8 cellular contexts compared by ENCODE assay signal in the genomic region with DNA sequence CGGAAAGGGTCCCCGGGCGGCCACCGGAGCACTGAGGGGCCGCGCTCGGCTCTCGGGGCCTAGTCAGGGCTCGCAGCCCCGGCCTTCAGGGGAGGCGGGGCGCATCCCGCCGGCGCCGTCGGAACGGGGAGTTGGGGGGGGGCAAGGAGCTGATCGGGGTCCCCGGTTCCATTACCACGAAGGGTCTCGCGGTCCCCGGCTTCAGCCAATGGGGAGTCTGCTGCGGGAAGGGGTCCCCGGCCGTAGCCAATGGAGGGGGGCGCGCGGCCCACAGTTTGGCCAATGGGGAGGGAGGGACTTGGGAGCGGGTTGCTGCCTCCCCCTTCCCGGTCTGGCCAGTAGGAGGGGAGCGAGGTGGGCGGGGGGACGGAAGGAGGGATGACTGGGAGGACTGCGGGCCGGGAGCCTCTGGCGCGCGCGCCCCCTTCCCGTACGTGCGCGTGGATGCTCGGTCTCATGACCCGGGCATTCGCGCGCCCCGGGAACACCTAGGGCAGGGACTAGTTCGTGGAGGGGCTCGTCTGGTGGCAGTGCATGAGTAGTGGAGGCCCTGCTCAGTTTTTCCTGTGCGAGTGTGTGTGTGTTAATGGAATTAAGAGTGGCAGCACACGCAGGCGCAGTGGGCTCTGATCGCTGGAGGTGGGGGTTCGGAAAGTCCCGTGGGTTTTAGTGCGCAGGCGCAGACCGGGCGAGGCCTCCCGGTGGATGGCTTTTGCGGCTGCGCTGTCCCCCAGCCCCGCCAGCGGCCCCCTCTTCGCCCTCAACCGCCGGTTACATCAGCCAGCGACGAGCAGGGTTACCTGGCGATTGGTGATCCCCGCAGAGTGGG. TPM values are rescaled to one million over a fixed set of nuclear protein-coding genes. Genes with fewer than 3 reads are reported as not detected.
DNase-seq lines count a peak whose midpoint lies in the region; ATAC-seq, FAIRE-seq and TF ChIP-seq lines count a peak whose summit lies in the region.

No MANE protein-coding gene starts in this region.

- under 1% methylated on average over 53 of the region's 75 CpGs for WGBS in HepG2 (ENCODE audit: low lambda C conversion rate)

- H3K9me3 ChIP-seq in HepG2 (ENCODE audit: low read length) = no peaks in the 10 kb centered on the region

- peak overlapping the region; percentile 97 for H3K27ac ChIP-seq in HepG2 (ENCODE audit: extremely low read length, insufficient read depth, low read length)

- no peak overlapping the region for H2AFZ ChIP-seq in HepG2 (ENCODE audit: low read length)

- peak; percentile 96 for DNase-seq in CD1c-positive myeloid dendritic cell (ENCODE audit: extremely low spot score)
- peak; percentile 94 for DNase-seq in NCI-H748 (lab: John Stamatoyannopoulos, UW; ENCODE audit: unreplicated experiment)
- peak; percentile 91 to 94 for DNase-seq in activated CD4-positive, alpha-beta T cell treated with anti-CD3 and anti-CD28 coated beads, Interleukin-2, amount 50 U/mL, for 24 hours (ENCODE audit: low read depth in 1 of 2, low spot score in 1 of 2)
- DNase-seq in dedifferentiated amniotic fluid mesenchymal stem cell (ENCODE audit: extremely low spot score) = peak; percentile 97
- DNase-seq in HepG2 (ENCODE audit: low spot score) = peak; percentile 97
- DNase-seq in stimulated activated CD4-positive, alpha-beta T cell treated with anti-CD3 and anti-CD28 coated beads, Interleukin-2, amount 100 ng/mL, for 4 hours (ENCODE audit: low read depth) = peak; percentile 98

- no TSS peak for BruUV-seq in HepG2 (replicated peaks; lab: Mats Ljungman, UMichigan)

- TF ChIP-seq RAD21 in HepG2 (CRISPR knock-in tag; IDR thresholded peaks at IDR 0.05) = no peak; the same call in 1 of the 2 replicates

- intact Hi-C loops in HepG2 (cut with micrococcal nuclease; ENCODE audit: unreplicated experiment) = loop anchor here (2.0 to 5.0 kb wide), 2 partner anchors 23 to 113 kb away; a partner anchor contains a TSS

- POLR2A ChIA-PET in HepG2 (lab: Yijun Ruan, JAX) = interaction anchor here (0.6 to 5.8 kb wide), 14 partner anchors 8 to 214 kb away, joined by 3 to 85 read pairs (median 12); a partner anchor contains a TSS

- peaks cover 17 to 38% of the 10 kb centered on the region in 2 experiments for H3K36me3 ChIP-seq in HepG2 (replicated peaks in 1 of 2; ENCODE audit: control insufficient read depth in 1 of 2, insufficient read depth in 2 of 2, low read length in 2 of 2)

- CTCF ChIA-PET in HepG2 (lab: Yijun Ruan, JAX; ENCODE audit: low intra/inter-chr PET ratio, low total read pairs) = no interaction called here

- peak in 1 of 2 experiments; percentile 6; a peak in 1 of 4 replicates for TF ChIP-seq EP300 in HepG2 (IDR thresholded peaks at IDR 0.05; ENCODE audit: low read depth in 2 of 2, low read length in 2 of 2)
- peak; percentile 23; the same call in 1 of the 2 replicates for TF ChIP-seq EP300 in HepG2 (CRISPR knock-in tag; IDR thresholded peaks at IDR 0.05; ENCODE audit: borderline replicate concordance)

- peak overlapping the region; percentile 77 to 99 (median 89) for H3K4me3 ChIP-seq in HepG2 (replicated peaks in 1 of 3; ENCODE audit: insufficient read depth in 1 of 3, low read depth in 2 of 3, low read length in 3 of 3)

- ATAC-seq in GM19395 (IDR thresholded peaks at IDR 0.05; ENCODE audit: unreplicated experiment) (peak; percentile 53), HG03565 (IDR thresholded peaks at IDR 0.05; ENCODE audit: unreplicated experiment) (peak; percentile 31), HepG2 (peak; percentile 91)

- in situ Hi-C loops in HepG2 (cut with HindIII; ENCODE audit: extremely low pct_ligation_motif_present, low pct_unique_long_range_greater_than_20kb) = no loop called here

- peak; percentile 30 for FAIRE-seq in HepG2 (lab: Jason Lieb, UNC)

- TF ChIP-seq POLR2A in HepG2 (IDR thresholded peaks at IDR 0.05; ENCODE audit: insufficient read depth in 1 of 2, low read depth in 2 of 2, low read length in 2 of 2) = peak; percentile 71 to 76

- peak overlapping the region; percentile 99 for H3K9ac ChIP-seq in HepG2 (ENCODE audit: insufficient read depth, low read depth, low read length)

- peak; percentile 57 for TF ChIP-seq CTCF in HepG2 (CRISPR knock-in tag; IDR thresholded peaks at IDR 0.05)

- H3K79me2 ChIP-seq in HepG2 (ENCODE audit: insufficient read depth, low read length) = peaks cover 45% of the 10 kb centered on the region

- peaks cover 34% of the 10 kb centered on the region for H4K20me1 ChIP-seq in HepG2 (ENCODE audit: insufficient read depth, low read length)

- peak overlapping the region; percentile 91 for H3K4me2 ChIP-seq in HepG2 (ENCODE audit: low read depth, low read length)

- peaks cover 52% of the 10 kb centered on the region for H3K4me1 ChIP-seq in HepG2 (ENCODE audit: insufficient read depth, low read length)

- no peaks in the 10 kb centered on the region; a peak in 1 of 5 replicates for H3K27me3 ChIP-seq in HepG2 (ENCODE audit: control insufficient read depth in 1 of 2, insufficient read depth in 2 of 2, low read length in 2 of 2)

RNA-seq across cellular contexts. Expression of a gene that starts 1.1 kb away (rescaled TPM):
- 40.8 and 48.4 TPM in 2 replicates for total RNA-seq in HepG2 (2016; rRNA removed; fragmentation: Illumina TruSeq; extraction: Trizol)
- 36.9 and 45.8 TPM in 2 replicates for total RNA-seq in HepG2 (2016; cell fraction: cytosol; rRNA removed; fragmentation: Illumina TruSeq; extraction: Trizol; ENCODE audit: low read depth)
- 42.8 and 43.7 TPM in 2 replicates for total RNA-seq in HepG2 (2016; cell fraction: insoluble cytoplasmic fraction; rRNA removed; fragmentation: Illumina TruSeq; extraction: Trizol)
- 52.1 and 54.1 TPM in 2 replicates for total RNA-seq in HepG2 (2016; cell fraction: membrane; rRNA removed; fragmentation: Illumina TruSeq; extraction: Trizol)
- total RNA-seq in HepG2 (2016; cell fraction: nucleus; rRNA removed; fragmentation: Illumina TruSeq; extraction: Trizol) = 63.4 and 92.7 TPM in 2 replicates
- polyA plus RNA-seq in HepG2 (2011; rRNA removed) = 55.1 and 63.9 TPM in 2 replicates
- polyA plus RNA-seq in HepG2 (2011; cell fraction: cytosol; rRNA removed) = 23.4 and 26.4 TPM in 2 replicates
- polyA plus RNA-seq in HepG2 (2011; cell fraction: nucleus; rRNA removed) = 475 and 487 TPM in 2 replicates
- 130 and 201 TPM in 2 replicates for polyA plus RNA-seq in HepG2 (2012)
- 25.5 and 29.6 TPM in 2 replicates for polyA plus RNA-seq in HepG2 (2016; cell fraction: cytosol; fragmentation: Illumina TruSeq; extraction: Trizol; ENCODE audit: low read depth)
- 97.1 and 152 TPM in 2 replicates for polyA plus RNA-seq in HepG2 (2016; cell fraction: insoluble cytoplasmic fraction; fragmentation: Illumina TruSeq; extraction: Trizol; ENCODE audit: low read depth)
- 65.4 and 76.8 TPM in 2 replicates for polyA plus RNA-seq in HepG2 (2016; cell fraction: membrane; fragmentation: Illumina TruSeq; extraction: Trizol; ENCODE audit: low read depth)
- 346 and 353 TPM in 2 replicates for polyA plus RNA-seq in HepG2 (2016; cell fraction: nucleus; fragmentation: Illumina TruSeq; extraction: Trizol; ENCODE audit: insufficient read depth, low read depth)
- 36.7 and 65.3 TPM in 2 replicates for polyA minus RNA-seq in HepG2 (2011; rRNA and poly(A)+ RNA removed; ENCODE audit: low replicate concordance)
- polyA minus RNA-seq in HepG2 (2011; cell fraction: cytosol; rRNA and poly(A)+ RNA removed) = 77.5 and 78.1 TPM in 2 replicates
- 171 and 176 TPM in 2 replicates for polyA minus RNA-seq in HepG2 (2011; cell fraction: nucleus; rRNA and poly(A)+ RNA removed)

RNA-seq across cellular contexts. Expression of a gene that starts 22.2 kb away (rescaled TPM):
- 138 and 298 TPM in 2 replicates for total RNA-seq in HepG2 (2016; rRNA removed; fragmentation: Illumina TruSeq; extraction: Trizol)
- 52.9 and 59.0 TPM in 2 replicates for total RNA-seq in HepG2 (2016; cell fraction: cytosol; rRNA removed; fragmentation: Illumina TruSeq; extraction: Trizol; ENCODE audit: low read depth)
- 109 and 318 TPM in 2 replicates for total RNA-seq in HepG2 (2016; cell fraction: insoluble cytoplasmic fraction; rRNA removed; fragmentation: Illumina TruSeq; extraction: Trizol)
- 97.9 and 102 TPM in 2 replicates for total RNA-seq in HepG2 (2016; cell fraction: membrane; rRNA removed; fragmentation: Illumina TruSeq; extraction: Trizol)
- total RNA-seq in HepG2 (2016; cell fraction: nucleus; rRNA removed; fragmentation: Illumina TruSeq; extraction: Trizol) = 269 and 303 TPM in 2 replicates
- 189 and 206 TPM in 2 replicates for polyA plus RNA-seq in HepG2 (2011; rRNA removed)
- 123 and 178 TPM in 2 replicates for polyA plus RNA-seq in HepG2 (2011; cell fraction: cytosol; rRNA removed)
- polyA plus RNA-seq in HepG2 (2011; cell fraction: nucleus; rRNA removed) = 404 and 487 TPM in 2 replicates
- polyA plus RNA-seq in HepG2 (2012) = 180 and 205 TPM in 2 replicates
- 69.4 and 72.1 TPM in 2 replicates for polyA plus RNA-seq in HepG2 (2016; cell fraction: cytosol; fragmentation: Illumina TruSeq; extraction: Trizol; ENCODE audit: low read depth)
- polyA plus RNA-seq in HepG2 (2016; cell fraction: insoluble cytoplasmic fraction; fragmentation: Illumina TruSeq; extraction: Trizol; ENCODE audit: low read depth) = 150 and 184 TPM in 2 replicates
- polyA plus RNA-seq in HepG2 (2016; cell fraction: membrane; fragmentation: Illumina TruSeq; extraction: Trizol; ENCODE audit: low read depth) = 99.2 and 107 TPM in 2 replicates
- 673 and 742 TPM in 2 replicates for polyA plus RNA-seq in HepG2 (2016; cell fraction: nucleus; fragmentation: Illumina TruSeq; extraction: Trizol; ENCODE audit: insufficient read depth, low read depth)
- polyA minus RNA-seq in HepG2 (2011; rRNA and poly(A)+ RNA removed; ENCODE audit: low replicate concordance) = 135 and 165 TPM in 2 replicates
- polyA minus RNA-seq in HepG2 (2011; cell fraction: cytosol; rRNA and poly(A)+ RNA removed) = 69.4 and 75.9 TPM in 2 replicates
- polyA minus RNA-seq in HepG2 (2011; cell fraction: nucleus; rRNA and poly(A)+ RNA removed) = 56.7 and 63.5 TPM in 2 replicates

RNA-seq across cellular contexts. Expression of a gene that starts 39.7 kb away (rescaled TPM):
- 15.6 and 23.3 TPM in 2 replicates for total RNA-seq in HepG2 (2016; rRNA removed; fragmentation: Illumina TruSeq; extraction: Trizol)
- 22.5 and 27.1 TPM in 2 replicates for total RNA-seq in HepG2 (2016; cell fraction: cytosol; rRNA removed; fragmentation: Illumina TruSeq; extraction: Trizol; ENCODE audit: low read depth)
- total RNA-seq in HepG2 (2016; cell fraction: insoluble cytoplasmic fraction; rRNA removed; fragmentation: Illumina TruSeq; extraction: Trizol) = 13.4 and 24.5 TPM in 2 replicates
- total RNA-seq in HepG2 (2016; cell fraction: membrane; rRNA removed; fragmentation: Illumina TruSeq; extraction: Trizol) = 16.3 and 21.4 TPM in 2 replicates
- total RNA-seq in HepG2 (2016; cell fraction: nucleus; rRNA removed; fragmentation: Illumina TruSeq; extraction: Trizol) = 30.1 and 30.6 TPM in 2 replicates
- polyA plus RNA-seq in HepG2 (2011; rRNA removed) = 30.8 and 40.2 TPM in 2 replicates
- polyA plus RNA-seq in HepG2 (2011; cell fraction: cytosol; rRNA removed) = 15.2 and 19.8 TPM in 2 replicates
- polyA plus RNA-seq in HepG2 (2011; cell fraction: nucleus; rRNA removed) = 198 and 224 TPM in 2 replicates
- polyA plus RNA-seq in HepG2 (2012) = 35.0 and 37.6 TPM in 2 replicates
- polyA plus RNA-seq in HepG2 (2016; cell fraction: cytosol; fragmentation: Illumina TruSeq; extraction: Trizol; ENCODE audit: low read depth) = 4.3 and 6.0 TPM in 2 replicates
- 18.0 and 21.1 TPM in 2 replicates for polyA plus RNA-seq in HepG2 (2016; cell fraction: insoluble cytoplasmic fraction; fragmentation: Illumina TruSeq; extraction: Trizol; ENCODE audit: low read depth)
- polyA plus RNA-seq in HepG2 (2016; cell fraction: membrane; fragmentation: Illumina TruSeq; extraction: Trizol; ENCODE audit: low read depth) = 12.3 and 13.6 TPM in 2 replicates
- 82.4 and 89.4 TPM in 2 replicates for polyA plus RNA-seq in HepG2 (2016; cell fraction: nucleus; fragmentation: Illumina TruSeq; extraction: Trizol; ENCODE audit: insufficient read depth, low read depth)
- polyA minus RNA-seq in HepG2 (2011; rRNA and poly(A)+ RNA removed; ENCODE audit: low replicate concordance) = 44.5 and 55.4 TPM in 2 replicates
- polyA minus RNA-seq in HepG2 (2011; cell fraction: cytosol; rRNA and poly(A)+ RNA removed) = 10.5 and 11.6 TPM in 2 replicates
- polyA minus RNA-seq in HepG2 (2011; cell fraction: nucleus; rRNA and poly(A)+ RNA removed) = 36.8 and 48.6 TPM in 2 replicates

RNA-seq across cellular contexts. Expression of a gene that starts 54.4 kb away (rescaled TPM):
- 0.70 and 3.2 TPM in 2 replicates for total RNA-seq in HepG2 (2016; rRNA removed; fragmentation: Illumina TruSeq; extraction: Trizol)
- total RNA-seq in HepG2 (2016; cell fraction: cytosol; rRNA removed; fragmentation: Illumina TruSeq; extraction: Trizol; ENCODE audit: low read depth) = 1.1 and 1.9 TPM in 2 replicates
- 0.30 and 2.0 TPM in 2 replicates for total RNA-seq in HepG2 (2016; cell fraction: insoluble cytoplasmic fraction; rRNA removed; fragmentation: Illumina TruSeq; extraction: Trizol)
- 0.65 and 1.3 TPM in 2 replicates for total RNA-seq in HepG2 (2016; cell fraction: membrane; rRNA removed; fragmentation: Illumina TruSeq; extraction: Trizol)
- 4.8 and 6.9 TPM in 2 replicates for total RNA-seq in HepG2 (2016; cell fraction: nucleus; rRNA removed; fragmentation: Illumina TruSeq; extraction: Trizol)
- polyA plus RNA-seq in HepG2 (2011; rRNA removed) = 12.5 and 16.4 TPM in 2 replicates
- 2.7 and 2.9 TPM in 2 replicates for polyA plus RNA-seq in HepG2 (2011; cell fraction: cytosol; rRNA removed)
- 149 and 332 TPM in 2 replicates for polyA plus RNA-seq in HepG2 (2011; cell fraction: nucleus; rRNA removed)
- polyA plus RNA-seq in HepG2 (2012) = 31.5 and 57.2 TPM in 2 replicates
- polyA plus RNA-seq in HepG2 (2016; cell fraction: cytosol; fragmentation: Illumina TruSeq; extraction: Trizol; ENCODE audit: low read depth) = 0.51 TPM in 2 replicates
- polyA plus RNA-seq in HepG2 (2016; cell fraction: insoluble cytoplasmic fraction; fragmentation: Illumina TruSeq; extraction: Trizol; ENCODE audit: low read depth) = 1.3 and 1.5 TPM in 2 replicates
- polyA plus RNA-seq in HepG2 (2016; cell fraction: membrane; fragmentation: Illumina TruSeq; extraction: Trizol; ENCODE audit: low read depth) = 0.87 and 1.9 TPM in 2 replicates
- polyA plus RNA-seq in HepG2 (2016; cell fraction: nucleus; fragmentation: Illumina TruSeq; extraction: Trizol; ENCODE audit: insufficient read depth, low read depth) = 55.1 and 58.0 TPM in 2 replicates
- 1.4 and 6.4 TPM in 2 replicates for polyA minus RNA-seq in HepG2 (2011; rRNA and poly(A)+ RNA removed; ENCODE audit: low replicate concordance)
- polyA minus RNA-seq in HepG2 (2011; cell fraction: cytosol; rRNA and poly(A)+ RNA removed) = 0.59 and 1.4 TPM in 2 replicates
- 26.7 and 30.8 TPM in 2 replicates for polyA minus RNA-seq in HepG2 (2011; cell fraction: nucleus; rRNA and poly(A)+ RNA removed)

Comparison
In these comparisons a context has a peak if more than half of its experiments do, and no peak if none do; other contexts are left out.
1. Peak in every context shown above with its lines: DNase-seq, ATAC-seq, H3K4me3 ChIP-seq and H3K27ac ChIP-seq.
2. ATAC-seq: peak in every context shown above with its lines; median percentile 91 in HepG2; 53 in GM19395; 31 in HG03565.